Comparison of ENCODE assay signal across 23 cellular contexts in the genomic region with DNA sequence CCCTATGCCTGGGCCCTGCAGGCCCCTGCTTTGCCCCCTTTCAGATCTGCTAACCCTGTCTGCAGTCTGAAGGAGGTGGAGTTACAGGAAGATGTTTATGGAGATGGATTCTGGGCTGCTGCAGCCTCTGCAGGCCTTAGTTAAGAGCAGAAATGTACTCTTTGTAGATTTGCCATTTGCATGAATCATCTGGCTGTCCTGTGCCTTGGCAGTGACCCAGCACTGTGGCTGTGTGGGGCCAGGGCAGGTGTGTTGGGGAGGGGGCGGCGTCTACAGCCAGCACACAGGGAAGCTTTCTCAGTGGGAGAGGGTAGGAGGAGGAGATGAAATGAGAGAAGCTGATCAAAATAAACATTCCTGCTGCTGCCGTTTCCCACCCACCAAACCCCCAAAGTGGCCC.
DNase-seq lines count a peak whose midpoint lies in the region; TF ChIP-seq lines count a peak whose summit lies in the region.
"Had no signal": no experiment of that assay in that cellular context is flagged by ENCODE, and none has a peak within 500 bp of the region (broad histone marks: within the 10 kb centered on the region; RNA-seq: fewer than 3 reads in every experiment).

No MANE protein-coding gene starts in this region.

- H3K27ac Mint-ChIP-seq in Calu3 (ENCODE audit: unreplicated experiment), result no peak overlapping the region
- H3K27ac Mint-ChIP-seq: activated CD4-positive, alpha-beta memory T cell treated with anti-CD3 and anti-CD28 coated beads, Interleukin-2, amount 10 ng/mL, durations not matched to agents 7 days and 5 days; naive B cell; T-helper 17 cell; WTC11 had no signal

- no peak for TF ChIP-seq CTCF in Calu3 (IDR thresholded peaks at IDR 0.05; ENCODE audit: unreplicated experiment)

- no peaks in the 10 kb centered on the region for H3K4me1 ChIP-seq in SJCRH30
- H3K4me1 ChIP-seq: tibial artery had no signal

- intact Hi-C loops in Calu3 (cut with micrococcal nuclease; ENCODE audit: unreplicated experiment), result no loop called here

- no peaks in the 10 kb centered on the region for H3K9me3 ChIP-seq in SJCRH30 (replicated peaks)
- H3K9me3 ChIP-seq: tibial artery had no signal

- H3K27me3 ChIP-seq in SJCRH30, result no peaks in the 10 kb centered on the region
- H3K27me3 ChIP-seq: brain microvascular endothelial cell, hepatocyte, tibial artery had no signal

- no peak overlapping the region for H3K4me3 ChIP-seq in SJCRH30
- H3K4me3 ChIP-seq: hepatocyte, pancreas, tibial artery had no signal

- H3K36me3 Mint-ChIP-seq in Calu3 (ENCODE audit: insufficient read depth, unreplicated experiment), result no peaks in the 10 kb centered on the region
- H3K36me3 Mint-ChIP-seq: activated naive CD4-positive, alpha-beta T cell treated with anti-CD3 and anti-CD28 coated beads, Interleukin-2, amount 50 U/mL, for 72 hours; naive B cell; WTC11 had no signal

- no peak overlapping the region for H3K27ac ChIP-seq in SJCRH30
- H3K27ac ChIP-seq: brain microvascular endothelial cell, hepatocyte, pancreas, tibial artery had no signal

- CTCF ChIA-PET in Calu3 (lab: Charles Lee), result interaction anchor here (0.6 kb wide), 1 partner anchor 929 kb away, joined by 3 read pairs; no protein-coding TSS in a partner anchor

- no peaks in the 10 kb centered on the region for H3K9me3 Mint-ChIP-seq in Calu3 (ENCODE audit: low read depth, unreplicated experiment)

- DNase-seq in Calu3 (peak; percentile 33), HT1080 (ENCODE audit: low read depth) (peak; percentile 52), SJCRH30 (peak; percentile 13 to 38), left kidney (ENCODE audit: low read depth, low spot score) (peak; percentile 32), retina (no peak), NCI-H1048 (lab: John Stamatoyannopoulos, UW) (no peak), NCI-H2107 (lab: John Stamatoyannopoulos, UW) (no peak)
- DNase-seq: activated CD4-positive, alpha-beta memory T cell treated with anti-CD3 and anti-CD28 coated beads, Interleukin-2, amount 10 ng/mL, durations not matched to agents 7 days and 5 days; AML-193; brain microvascular endothelial cell; COR-L47; GDM1; H7; MM.1S; naive B cell; NCI-H1694; stimulated activated naive CD4-positive, alpha-beta T cell; T-helper 17 cell; tibial artery had no signal

- BruUV-seq in Calu3 (replicated peaks; lab: Mats Ljungman, UMichigan), result no TSS peak

- H3K36me3 ChIP-seq in SJCRH30, result no peaks in the 10 kb centered on the region
- H3K36me3 ChIP-seq: brain microvascular endothelial cell, pancreas, tibial artery had no signal

- H3K4me3 Mint-ChIP-seq in Calu3 (ENCODE audit: low read depth, unreplicated experiment), result no peak overlapping the region
- H3K4me3 Mint-ChIP-seq: activated CD4-positive, alpha-beta memory T cell treated with anti-CD3 and anti-CD28 coated beads, Interleukin-2, amount 10 ng/mL, durations not matched to agents 7 days and 5 days; naive B cell; T-helper 17 cell; WTC11 had no signal

- H3K4me1 Mint-ChIP-seq in Calu3 (ENCODE audit: low read depth, unreplicated experiment), result peaks cover 45% of the 10 kb centered on the region
- H3K4me1 Mint-ChIP-seq: activated CD4-positive, alpha-beta memory T cell treated with anti-CD3 and anti-CD28 coated beads, Interleukin-2, amount 10 ng/mL, durations not matched to agents 7 days and 5 days; naive B cell; T-helper 17 cell; WTC11 had no signal

- no peaks in the 10 kb centered on the region for H3K27me3 Mint-ChIP-seq in Calu3 (ENCODE audit: unreplicated experiment)
- H3K27me3 Mint-ChIP-seq: activated CD4-positive, alpha-beta memory T cell treated with anti-CD3 and anti-CD28 coated beads, Interleukin-2, amount 10 ng/mL, durations not matched to agents 7 days and 5 days; naive B cell; T-helper 17 cell had no signal

Comparison
In these comparisons a context has a peak if more than half of its experiments do, and no peak if none do; other contexts are left out.
1. DNase-seq: peak in Calu3 (single experiment), HT1080 (single experiment), SJCRH30 (2 of 2) and left kidney (single experiment); none in retina (single experiment), NCI-H1048 (single experiment) and NCI-H2107 (single experiment).